9 cellular contexts compared by ENCODE assay signal in genomic region chr3:11648735-11649134, GRCh38.
"Had no signal": no experiment of that assay in that cellular context is flagged by ENCODE, and none has a peak within 500 bp of the region (broad histone marks: within the 10 kb centered on the region; RNA-seq: fewer than 3 reads in every experiment).

No MANE protein-coding gene starts in this region.

- H3K4me3 ChIP-seq: GM23248, K562 had no signal

- H3K27ac Mint-ChIP-seq: H9, HFFc6 had no signal

- ATAC-seq: HepG2, K562 had no signal

- H2AFZ ChIP-seq: GM23248 had no signal

- DNase-seq: GM23248, GOT3, H9, HCEC 1CT, HFFc6, KG1 had no signal

- H3K4me3 Mint-ChIP-seq: H9, HFFc6 had no signal

- H3K27ac ChIP-seq: GM23248, HL-60 had no signal

- H3K9ac ChIP-seq: GM23248 had no signal

- H3K9me3 Mint-ChIP-seq: H9, HFFc6 had no signal
